10 cellular contexts compared by ENCODE assay signal in genomic region chr3:124592658-124593441, GRCh38.
DNase-seq lines count a peak whose midpoint lies in the region; ATAC-seq and TF ChIP-seq lines count a peak whose summit lies in the region.
"Had no signal": no experiment of that assay in that cellular context is flagged by ENCODE, and none has a peak within 500 bp of the region (broad histone marks: within the 10 kb centered on the region; RNA-seq: fewer than 3 reads in every experiment).

No MANE protein-coding gene starts in this region.

- no peaks in the 10 kb centered on the region for H3K9me3 ChIP-seq in body of pancreas
- no peaks in the 10 kb centered on the region for H3K9me3 ChIP-seq in CD4-positive, alpha-beta memory T cell (ENCODE audit: control insufficient read depth in 1 of 2, low read length in 2 of 2)
- H3K9me3 ChIP-seq: testis had no signal

- no peak for TF ChIP-seq POLR2A in body of pancreas (IDR thresholded peaks at IDR 0.05)

- H3K27ac Mint-ChIP-seq in stimulated activated memory B cell treated with anti-CD40 and anti-IgM and Interleukin-4, amounts not matched to agents 10 μg/mL and 1 μg/mL and 100 μg/mL, for 72 hours: peak overlapping the region; percentile 38
- H3K27ac Mint-ChIP-seq in CD4-positive, alpha-beta memory T cell: no peak overlapping the region
- H3K27ac Mint-ChIP-seq: natural killer cell treated with Interleukin-12 subunit alpha and Interleukin-12 subunit beta and Interleukin-15 and Interleukin-18, amount 100 ng/mL, for 72 hours had no signal

- no peaks in the 10 kb centered on the region for H3K36me3 ChIP-seq in body of pancreas (replicated peaks in 1 of 2; ENCODE audit: insufficient read depth in 1 of 2, low read depth in 2 of 2)
- no peaks in the 10 kb centered on the region for H3K36me3 ChIP-seq in CD4-positive, alpha-beta memory T cell (ENCODE audit: insufficient read depth, low read length)

- H3K4me3 Mint-ChIP-seq in stimulated activated memory B cell treated with anti-CD40 and anti-IgM and Interleukin-4, amounts not matched to agents 10 μg/mL and 1 μg/mL and 100 μg/mL, for 72 hours: no peak overlapping the region
- no peak overlapping the region for H3K4me3 Mint-ChIP-seq in CD4-positive, alpha-beta memory T cell
- H3K4me3 Mint-ChIP-seq: natural killer cell treated with Interleukin-12 subunit alpha and Interleukin-12 subunit beta and Interleukin-15 and Interleukin-18, amount 100 ng/mL, for 72 hours had no signal

- peak in 2 of 7 experiments; percentile 7 to 18 for TF ChIP-seq CTCF in body of pancreas (IDR thresholded peaks at IDR 0.05)

- no peaks in the 10 kb centered on the region for H3K27me3 ChIP-seq in body of pancreas
- no peaks in the 10 kb centered on the region for H3K27me3 ChIP-seq in CD4-positive, alpha-beta memory T cell (ENCODE audit: insufficient read depth, low read length)
- H3K27me3 ChIP-seq: testis had no signal

- peaks cover 10% of the 10 kb centered on the region for H3K4me1 Mint-ChIP-seq in stimulated activated memory B cell treated with anti-CD40 and anti-IgM and Interleukin-4, amounts not matched to agents 10 μg/mL and 1 μg/mL and 100 μg/mL, for 72 hours
- peaks cover 9 to 22% (median 12%) of the 10 kb centered on the region in 4 donors for H3K4me1 Mint-ChIP-seq in CD4-positive, alpha-beta memory T cell

- CTCF ChIA-PET in CD4-positive, alpha-beta memory T cell (lab: Charles Lee; ENCODE audit: partially characterized antibody): no interaction called here

- 35 to 38% methylated on average over 3 of the region's 3 CpGs for WGBS in body of pancreas, 2 donors

- intact Hi-C loops in body of pancreas (cut with DNase I): no loop called here
- intact Hi-C loops in CD4-positive, alpha-beta memory T cell (cut with micrococcal nuclease): no loop called here

- H3K9me3 Mint-ChIP-seq in stimulated activated memory B cell treated with anti-CD40 and anti-IgM and Interleukin-4, amounts not matched to agents 10 μg/mL and 1 μg/mL and 100 μg/mL, for 72 hours: no peaks in the 10 kb centered on the region
- H3K9me3 Mint-ChIP-seq in CD4-positive, alpha-beta memory T cell: no peaks in the 10 kb centered on the region
- H3K9me3 Mint-ChIP-seq: natural killer cell treated with Interleukin-12 subunit alpha and Interleukin-12 subunit beta and Interleukin-15 and Interleukin-18, amount 100 ng/mL, for 72 hours had no signal

- H3K36me3 Mint-ChIP-seq in stimulated activated memory B cell treated with anti-CD40 and anti-IgM and Interleukin-4, amounts not matched to agents 10 μg/mL and 1 μg/mL and 100 μg/mL, for 72 hours: no peaks in the 10 kb centered on the region
- H3K36me3 Mint-ChIP-seq in CD4-positive, alpha-beta memory T cell: peaks cover 0 to 8% of the 10 kb centered on the region in 2 donors
- H3K36me3 Mint-ChIP-seq: natural killer cell treated with Interleukin-12 subunit alpha and Interleukin-12 subunit beta and Interleukin-15 and Interleukin-18, amount 100 ng/mL, for 72 hours had no signal

- POLR2A ChIA-PET in CD4-positive, alpha-beta memory T cell (lab: Charles Lee; ENCODE audit: partially characterized antibody): no interaction called here

- DNase-seq in activated CD4-positive, alpha-beta T cell treated with anti-CD3 and anti-CD28 coated beads, Interleukin-2, amount 50 U/mL, for 48 hours: peak; percentile 10 to 25
- no peak for DNase-seq in activated CD4-positive, alpha-beta T cell treated with anti-CD3 and anti-CD28 coated beads for 1 hour
- DNase-seq in body of pancreas: peak; percentile 86 to 95 (median 94)
- no peak for DNase-seq in pons (ENCODE audit: low spot score)
- no peak for DNase-seq in CD4-positive, alpha-beta memory T cell
- no peak for DNase-seq in epidermal melanocyte (ENCODE audit: insufficient read length, low spot score)
- DNase-seq: testis had no signal

- H3K27me3 Mint-ChIP-seq in stimulated activated memory B cell treated with anti-CD40 and anti-IgM and Interleukin-4, amounts not matched to agents 10 μg/mL and 1 μg/mL and 100 μg/mL, for 72 hours: peaks cover 38% of the 10 kb centered on the region
- H3K27me3 Mint-ChIP-seq in CD4-positive, alpha-beta memory T cell: peaks cover 0 to 5% of the 10 kb centered on the region in 2 donors

- H3K27ac ChIP-seq in body of pancreas: peak overlapping the region; percentile 75 to 96 (median 84)
- H3K27ac ChIP-seq in CD4-positive, alpha-beta memory T cell (ENCODE audit: low read depth, low read length): no peak overlapping the region
- H3K27ac ChIP-seq: testis had no signal

- ATAC-seq in HG03045 (IDR thresholded peaks at IDR 0.05; ENCODE audit: unreplicated experiment) (peak; percentile 77), body of pancreas (peak; percentile 99)
- peak; percentile 59 for ATAC-seq in stimulated activated memory B cell treated with anti-CD40 and anti-IgM and Interleukin-4, amounts not matched to agents 10 μg/mL and 1 μg/mL and 100 μg/mL, for 72 hours

- no peak overlapping the region for H3K4me3 ChIP-seq in body of pancreas
- H3K4me3 ChIP-seq in CD4-positive, alpha-beta memory T cell (ENCODE audit: low read length in 2 of 2): no peak overlapping the region
- H3K4me3 ChIP-seq: testis had no signal

- peaks cover 60% of the 10 kb centered on the region for H3K4me1 ChIP-seq in body of pancreas
- H3K4me1 ChIP-seq in CD4-positive, alpha-beta memory T cell (ENCODE audit: insufficient read depth, low read length): no peaks in the 10 kb centered on the region
- H3K4me1 ChIP-seq: testis had no signal

Comparison
In these comparisons a context has a peak if more than half of its experiments do, and no peak if none do; other contexts are left out.
1. DNase-seq: peak in activated CD4-positive, alpha-beta T cell treated with anti-CD3 and anti-CD28 coated beads, Interleukin-2, amount 50 U/mL, for 48 hours (2 of 2) and body of pancreas (4 of 4); none in activated CD4-positive, alpha-beta T cell treated with anti-CD3 and anti-CD28 coated beads for 1 hour (single experiment), pons (single experiment), CD4-positive, alpha-beta memory T cell (0 of 5) and epidermal melanocyte (single experiment).
2. Peak in every context shown above with its lines, with median percentiles within 50 percentile points of each other: ATAC-seq.